14 cellular contexts compared by ENCODE assay signal in genomic region chr2:214987261-214987660, GRCh38.
"Had no signal": no experiment of that assay in that cellular context is flagged by ENCODE, and none has a peak within 500 bp of the region (broad histone marks: within the 10 kb centered on the region; RNA-seq: fewer than 3 reads in every experiment).

No MANE protein-coding gene starts in this region.

- H3K36me3 Mint-ChIP-seq: natural killer cell treated with Interleukin-12 subunit alpha and Interleukin-12 subunit beta and Interleukin-15 and Interleukin-18, amount 100 ng/mL, for 72 hours; stimulated activated memory B cell treated with anti-CD40 and anti-IgM and Interleukin-4, amounts not matched to agents 10 μg/mL and 1 μg/mL and 100 μg/mL, for 72 hours had no signal

- H3K27ac ChIP-seq: dorsolateral prefrontal cortex had no signal

- DNase-seq: activated B cell treated with CpG ODN at 0.5 μM for 24 hours; activated CD4-positive, alpha-beta T cell treated with anti-CD3 and anti-CD28 coated beads, Interleukin-2, amount 10 ng/mL, durations not matched to agents 24 days and 14 days; activated naive CD4-positive, alpha-beta T cell treated with Interleukin-2 at 50 U/mL for 16 hours; aorta; dorsolateral prefrontal cortex; erythroblast; hypothalamus; kidney glomerular epithelial cell; mesenchymal stem cell; posterior cingulate gyrus; stimulated activated CD4-positive, alpha-beta T cell treated with anti-CD3 and anti-CD28 coated beads, Interleukin-2, amount 100 ng/mL, for 48 hours had no signal

- H3K27me3 Mint-ChIP-seq: activated B cell treated with CpG ODN at 0.5 μM for 24 hours; activated CD4-positive, alpha-beta T cell treated with anti-CD3 and anti-CD28 coated beads, Interleukin-2, amount 10 ng/mL, durations not matched to agents 24 days and 14 days; natural killer cell treated with Interleukin-12 subunit alpha and Interleukin-12 subunit beta and Interleukin-15 and Interleukin-18, amount 100 ng/mL, for 72 hours; stimulated activated memory B cell treated with anti-CD40 and anti-IgM and Interleukin-4, amounts not matched to agents 10 μg/mL and 1 μg/mL and 100 μg/mL, for 72 hours had no signal

- H3K4me3 Mint-ChIP-seq: activated B cell treated with CpG ODN at 0.5 μM for 24 hours; activated CD4-positive, alpha-beta T cell treated with anti-CD3 and anti-CD28 coated beads, Interleukin-2, amount 10 ng/mL, durations not matched to agents 24 days and 14 days; activated T-helper 1 cell treated with anti-CD3 and anti-CD28 coated beads, Interleukin-12 subunit alpha, Interleukin-12 subunit beta, Interleukin-2, Interleukin-4 antibody, amounts not matched to agents 30 ng/mL and 10 ng/mL and 1 ng/mL, durations not matched to agents 14 hours and 24 hours and 36 hours; natural killer cell treated with Interleukin-12 subunit alpha and Interleukin-12 subunit beta and Interleukin-15 and Interleukin-18, amount 100 ng/mL, for 72 hours; stimulated activated memory B cell treated with anti-CD40 and anti-IgM and Interleukin-4, amounts not matched to agents 10 μg/mL and 1 μg/mL and 100 μg/mL, for 72 hours had no signal

- H3K27ac Mint-ChIP-seq: activated B cell treated with CpG ODN at 0.5 μM for 24 hours; activated CD4-positive, alpha-beta T cell treated with anti-CD3 and anti-CD28 coated beads, Interleukin-2, amount 10 ng/mL, durations not matched to agents 24 days and 14 days; activated T-helper 1 cell treated with anti-CD3 and anti-CD28 coated beads, Interleukin-12 subunit alpha, Interleukin-12 subunit beta, Interleukin-2, Interleukin-4 antibody, amounts not matched to agents 30 ng/mL and 10 ng/mL and 1 ng/mL, durations not matched to agents 14 hours and 24 hours and 36 hours; natural killer cell treated with Interleukin-12 subunit alpha and Interleukin-12 subunit beta and Interleukin-15 and Interleukin-18, amount 100 ng/mL, for 72 hours; stimulated activated memory B cell treated with anti-CD40 and anti-IgM and Interleukin-4, amounts not matched to agents 10 μg/mL and 1 μg/mL and 100 μg/mL, for 72 hours had no signal

- H3K4me1 Mint-ChIP-seq: activated B cell treated with CpG ODN at 0.5 μM for 24 hours; activated CD4-positive, alpha-beta T cell treated with anti-CD3 and anti-CD28 coated beads, Interleukin-2, amount 10 ng/mL, durations not matched to agents 24 days and 14 days; stimulated activated memory B cell treated with anti-CD40 and anti-IgM and Interleukin-4, amounts not matched to agents 10 μg/mL and 1 μg/mL and 100 μg/mL, for 72 hours had no signal

- H3K9me3 Mint-ChIP-seq: activated B cell treated with CpG ODN at 0.5 μM for 24 hours; activated CD4-positive, alpha-beta T cell treated with anti-CD3 and anti-CD28 coated beads, Interleukin-2, amount 10 ng/mL, durations not matched to agents 24 days and 14 days; activated T-helper 1 cell treated with anti-CD3 and anti-CD28 coated beads, Interleukin-12 subunit alpha, Interleukin-12 subunit beta, Interleukin-2, Interleukin-4 antibody, amounts not matched to agents 30 ng/mL and 10 ng/mL and 1 ng/mL, durations not matched to agents 14 hours and 24 hours and 36 hours; stimulated activated memory B cell treated with anti-CD40 and anti-IgM and Interleukin-4, amounts not matched to agents 10 μg/mL and 1 μg/mL and 100 μg/mL, for 72 hours had no signal

- ATAC-seq: natural killer cell treated with Interleukin-12 subunit alpha and Interleukin-12 subunit beta and Interleukin-15 and Interleukin-18, amount 100 ng/mL, for 72 hours; stimulated activated memory B cell treated with anti-CD40 and anti-IgM and Interleukin-4, amounts not matched to agents 10 μg/mL and 1 μg/mL and 100 μg/mL, for 72 hours had no signal

- H3K27me3 ChIP-seq: dorsolateral prefrontal cortex had no signal

- H3K4me3 ChIP-seq: dorsolateral prefrontal cortex had no signal
